26 cellular contexts compared by ENCODE assay signal in the genomic region with DNA sequence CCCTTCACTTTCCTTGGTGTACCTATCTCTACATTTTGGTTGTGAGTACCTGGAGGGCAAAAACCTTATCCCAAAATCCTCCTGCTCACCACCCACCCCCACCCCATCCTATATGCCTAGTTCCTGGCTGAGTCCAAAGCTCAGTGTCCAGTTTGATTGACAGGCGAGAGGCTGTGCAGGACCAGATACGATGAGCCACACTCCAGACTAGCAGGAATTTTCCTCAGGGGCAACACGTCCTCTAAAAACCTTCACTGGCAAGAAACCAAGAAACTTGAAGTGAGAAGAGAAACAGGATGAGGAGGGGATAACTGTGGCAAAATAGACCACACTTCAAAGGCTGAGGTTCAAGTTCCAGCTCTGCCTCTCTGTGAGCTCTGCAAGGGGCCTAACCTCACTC. TPM values are rescaled to one million over a fixed set of nuclear protein-coding genes. Genes with fewer than 3 reads are reported as not detected.
DNase-seq lines count a peak whose midpoint lies in the region; ATAC-seq, FAIRE-seq and TF ChIP-seq lines count a peak whose summit lies in the region.
"Had no signal": no experiment of that assay in that cellular context is flagged by ENCODE, and none has a peak within 500 bp of the region (broad histone marks: within the 10 kb centered on the region; RNA-seq: fewer than 3 reads in every experiment).

No MANE protein-coding gene starts in this region.

- H3K27ac Mint-ChIP-seq in activated naive CD4-positive, alpha-beta T cell treated with anti-CD3 and anti-CD28 coated beads, Interleukin-2, amount 10 ng/mL, durations not matched to agents 7 days and 5 days: peak overlapping the region; percentile 39
- H3K27ac Mint-ChIP-seq: activated T-cell treated with anti-CD3 and anti-CD28 coated beads, Interleukin-2, amount 50 U/mL, for 72 hours had no signal

- H3K36me3 Mint-ChIP-seq in activated naive CD4-positive, alpha-beta T cell treated with anti-CD3 and anti-CD28 coated beads, Interleukin-2, amount 10 ng/mL, durations not matched to agents 7 days and 5 days: peaks cover 13% of the 10 kb centered on the region
- H3K36me3 Mint-ChIP-seq: memory B cell had no signal

- H3K27me3 Mint-ChIP-seq in activated naive CD4-positive, alpha-beta T cell treated with anti-CD3 and anti-CD28 coated beads, Interleukin-2, amount 10 ng/mL, durations not matched to agents 7 days and 5 days: peaks cover 62% of the 10 kb centered on the region

- no peak overlapping the region for H3K4me3 Mint-ChIP-seq in activated naive CD4-positive, alpha-beta T cell treated with anti-CD3 and anti-CD28 coated beads, Interleukin-2, amount 10 ng/mL, durations not matched to agents 7 days and 5 days
- H3K4me3 Mint-ChIP-seq: memory B cell had no signal

- no peak for ATAC-seq in K562

- peaks cover 19% of the 10 kb centered on the region for H3K9me3 Mint-ChIP-seq in activated naive CD4-positive, alpha-beta T cell treated with anti-CD3 and anti-CD28 coated beads, Interleukin-2, amount 10 ng/mL, durations not matched to agents 7 days and 5 days
- H3K9me3 Mint-ChIP-seq: activated T-cell treated with anti-CD3 and anti-CD28 coated beads, Interleukin-2, amount 50 U/mL, for 72 hours; memory B cell had no signal

- H4K20me1 ChIP-seq in K562 (replicated peaks; ENCODE audit: control insufficient read depth, insufficient read depth, low read length): no peaks in the 10 kb centered on the region
- H4K20me1 ChIP-seq: BLaER1 had no signal

- in situ Hi-C loops in K562 (cut with MboI): no loop called here
- in situ Hi-C loops in brain microvascular endothelial cell (cut with HindIII; ENCODE audit: low pct_ligation_motif_present, low sequenced_read_pairs): no loop called here
- in situ Hi-C loops in GM13977 (cut with MboI; ENCODE audit: low pct_unique_long_range_greater_than_20kb, low sequenced_read_pairs, unreplicated experiment): no loop called here

- H3K4me2 ChIP-seq in K562 (ENCODE audit: insufficient read depth, low read length): no peak overlapping the region
- H3K4me2 ChIP-seq: BLaER1 had no signal

- H3K27me3 ChIP-seq in K562 (ENCODE audit: control insufficient read depth in 2 of 2, insufficient read depth in 2 of 2, low read length in 2 of 2) (peaks cover 23 to 91% of the 10 kb centered on the region in 2 experiments; a peak in 4 of 5 replicates), spleen (replicated peaks in 1 of 7) (no peaks in the 10 kb centered on the region), brain microvascular endothelial cell (replicated peaks) (peaks cover 2% of the 10 kb centered on the region)
- H3K27me3 ChIP-seq: adrenal gland, BLaER1, uterus had no signal

- TF ChIP-seq CTCF in K562 (IDR thresholded peaks at IDR 0.05 in 2 of 3, conservative IDR thresholded peaks at IDR 0.05 in 1 of 3; ENCODE audit: insufficient read depth in 2 of 3, low read depth in 1 of 3, low read length in 3 of 3) (no peak), spleen (IDR thresholded peaks at IDR 0.05 in 8 of 11, conservative IDR thresholded peaks at IDR 0.05 in 3 of 11) (no peak), brain microvascular endothelial cell (IDR thresholded peaks at IDR 0.05; ENCODE audit: low read depth, low read length, missing control alignments) (no peak), GM13977 (IDR thresholded peaks at IDR 0.05; ENCODE audit: extremely low read depth, insufficient read depth, missing control alignments) (no peak), GM20000 (IDR thresholded peaks at IDR 0.05; ENCODE audit: extremely low read depth, missing control alignments) (no peak)

- no peaks in the 10 kb centered on the region for H3K79me2 ChIP-seq in K562 (ENCODE audit: control insufficient read depth, insufficient read depth, low read length)

- TF ChIP-seq POLR2A in K562 (conservative IDR thresholded peaks at IDR 0.05): no peak
- no peak for TF ChIP-seq POLR2A in spleen (IDR thresholded peaks at IDR 0.05)

- CTCF ChIA-PET in activated naive CD4-positive, alpha-beta T cell treated with anti-CD3 and anti-CD28 coated beads, Interleukin-2, amount 10 ng/mL, durations not matched to agents 7 days and 5 days (lab: Charles Lee): interaction anchor here (1.9 to 2.5 kb wide), 2 partner anchors 22 to 67 kb away, joined by 6 to 8 read pairs; a partner anchor contains a TSS
- CTCF ChIA-PET in K562 (lab: Yijun Ruan, JAX; ENCODE audit: low intra/inter-chr PET ratio): no interaction called here

- intact Hi-C loops in K562 (cut with micrococcal nuclease): no loop called here
- intact Hi-C loops in spleen (cut with DNase I; ENCODE audit: low total_unique reads): no loop called here

- no peak for TF ChIP-seq RAD21 in K562 (CRISPR knock-in tag; conservative IDR thresholded peaks at IDR 0.05 in 1 of 2, IDR thresholded peaks at IDR 0.05 in 1 of 2)

- POLR2A ChIA-PET in K562 (lab: Yijun Ruan, JAX): no interaction called here

- WGBS in K562 (ENCODE audit: insufficient coverage, low coverage, missing lambda C conversion rate): 3% methylated on average over 3 of the region's 3 CpGs
- WGBS in spleen, 5 donors: 55 to 60% (median 58%) methylated on average over 3 of the region's 3 CpGs

- H3K27ac ChIP-seq in K562 (ENCODE audit: extremely low read depth, low read depth, low read length): no peak overlapping the region
- H3K27ac ChIP-seq in spleen: peak overlapping the region in 5 of 8 donors; percentile 61 to 78 (median 72)
- no peak overlapping the region for H3K27ac ChIP-seq in brain microvascular endothelial cell
- H3K27ac ChIP-seq: adrenal gland, BLaER1, esophagus muscularis mucosa, prostate gland, uterus had no signal

- no peaks in the 10 kb centered on the region for H3K9me1 ChIP-seq in K562 (ENCODE audit: control insufficient read depth, insufficient read depth, low read length)

- peaks cover 0 to 5% of the 10 kb centered on the region in 2 experiments; a peak in 2 of 5 replicates for H3K4me1 ChIP-seq in K562 (replicated peaks in 1 of 2; ENCODE audit: control insufficient read depth in 2 of 2, insufficient read depth in 2 of 2, low read length in 2 of 2)
- peaks cover 15 to 74% (median 55%) of the 10 kb centered on the region in 6 donors for H3K4me1 ChIP-seq in spleen
- H3K4me1 ChIP-seq: prostate gland, uterus had no signal

- BruUV-seq in K562 (replicated peaks; lab: Mats Ljungman, UMichigan): no TSS peak

- peaks cover 49% of the 10 kb centered on the region for H3K4me1 Mint-ChIP-seq in activated naive CD4-positive, alpha-beta T cell treated with anti-CD3 and anti-CD28 coated beads, Interleukin-2, amount 10 ng/mL, durations not matched to agents 7 days and 5 days

- H2AFZ ChIP-seq in K562 (ENCODE audit: low read depth, low read length): no peak overlapping the region

- no peak overlapping the region for H3K9ac ChIP-seq in K562 (ENCODE audit: insufficient read depth in 1 of 2, low read depth in 2 of 2, low read length in 2 of 2)
- H3K9ac ChIP-seq: BLaER1 had no signal

- H3K4me3 ChIP-seq in K562 (no peak overlapping the region), spleen (peak overlapping the region in 2 of 8 donors; percentile 0 to 56), brain microvascular endothelial cell (ENCODE audit: low read depth, low read length) (no peak overlapping the region)
- H3K4me3 ChIP-seq: adrenal gland, BLaER1, esophagus muscularis mucosa, prostate gland, uterus had no signal

- no peaks in the 10 kb centered on the region for H3K36me3 ChIP-seq in K562 (ENCODE audit: control insufficient read depth, insufficient read depth, low read length)
- H3K36me3 ChIP-seq in spleen: no peaks in the 10 kb centered on the region
- no peaks in the 10 kb centered on the region for H3K36me3 ChIP-seq in brain microvascular endothelial cell (replicated peaks)
- H3K36me3 ChIP-seq: adrenal gland, BLaER1, esophagus muscularis mucosa, prostate gland, uterus had no signal

- no peak for FAIRE-seq in K562 (lab: Jason Lieb, UNC)

- TF ChIP-seq EP300 in K562 (IDR thresholded peaks at IDR 0.05; ENCODE audit: low read length): no peak

- H3K9me3 ChIP-seq in K562 (replicated peaks; ENCODE audit: control insufficient read depth, insufficient read depth, low read depth, low read length) (no peaks in the 10 kb centered on the region), spleen (no peaks in the 10 kb centered on the region)
- H3K9me3 ChIP-seq: adrenal gland, BLaER1, esophagus muscularis mucosa, prostate gland, uterus had no signal

- no peak for DNase-seq in activated naive CD4-positive, alpha-beta T cell treated with anti-CD3 and anti-CD28 coated beads, Interleukin-2, amount 10 ng/mL, durations not matched to agents 7 days and 5 days
- no peak for DNase-seq in activated naive CD4-positive, alpha-beta T cell treated with Interleukin-2 at 50 U/mL for 16 hours
- DNase-seq in RPMI7951 (ENCODE audit: low read depth): peak; percentile 67
- DNase-seq in K562 (ENCODE audit: extremely low read depth in 1 of 4, low spot score in 3 of 4): no peak
- DNase-seq in spleen: no peak
- DNase-seq in brain microvascular endothelial cell: no peak
- DNase-seq in GM13977 (ENCODE audit: low spot score): no peak
- DNase-seq in GM20000 (ENCODE audit: low spot score): no peak
- DNase-seq: activated T-cell treated with anti-CD3 and anti-CD28 coated beads, Interleukin-2, amount 50 U/mL, for 72 hours; adrenal gland; DMS153; KG1; naive B cell; NCI-H1092 treated with DMSO at 0.1 percent for 48 hours; NCI-H2081; NCI-H510A treated with DMSO at 0.1 percent for 48 hours; stimulated activated CD4-positive, alpha-beta T cell treated with anti-CD3 and anti-CD28 coated beads, Interleukin-4, amount 100 ng/mL, for 1 hour; SW 1271; uterus had no signal

RNA-seq across cellular contexts. Expression of a gene that starts 1.1 kb away (rescaled TPM):
- 1.5 and 2.6 TPM in 2 replicates for total RNA-seq in RPMI7951 (2014; rRNA removed; shearing (Covaris generic))
- not detected in 2 replicates for total RNA-seq in K562 (2011; cell fraction: chromatin; rRNA removed; ENCODE audit: low replicate concordance)
- total RNA-seq in K562 (2011; cell fraction: nucleolus; rRNA removed): not detected in 2 replicates
- not detected in 2 replicates for total RNA-seq in K562 (2011; cell fraction: nucleoplasm; rRNA removed)
- total RNA-seq in K562 (2014; rRNA removed) (not detected in 2 replicates), K562 (2014; rRNA removed; fragmentation: Illumina TruSeq; extraction: Trizol) (not detected in 2 replicates), K562 (2015; rRNA removed; fragmentation: Illumina TruSeq; extraction: Trizol) (not detected in 2 replicates), K562 (2021) (not detected in 2 replicates), spleen (10 to 100 TPM; 13.0 to 40.0 (median 25.2) TPM)
- polyA plus RNA-seq in K562 (2011; rRNA removed) (0.07 TPM in 1 of 2 replicates, not detected in the other), K562 (2014; fragmentation: Illumina TruSeq; extraction: Trizol) (not detected in 2 replicates), K562 (2014; fragmentation: Nextera tagmentation; extraction: Ambion mirVana) (not detected), K562 (2014; rRNA removed) (not detected in 2 replicates), spleen (10 to 100 TPM; 12.9 to 18.7 (median 16.1) TPM)
- polyA plus RNA-seq in K562 (2011; cell fraction: cytosol; rRNA removed): 0.01 TPM in 1 of 2 replicates, not detected in the other
- polyA plus RNA-seq in K562 (2011; cell fraction: nucleus; rRNA removed): not detected in 2 replicates
- polyA plus RNA-seq in K562 (2012): not detected in 2 replicates
- not detected in 2 replicates for polyA minus RNA-seq in K562 (2011; rRNA and poly(A)+ RNA removed)
- not detected in 2 replicates for polyA minus RNA-seq in K562 (2011; cell fraction: cytosol; rRNA and poly(A)+ RNA removed)
- polyA minus RNA-seq in K562 (2011; cell fraction: nucleus; rRNA and poly(A)+ RNA removed): not detected in 2 replicates
- total RNA-seq: A673 had no signal

RNA-seq across cellular contexts. Expression of a gene that starts 23.4 kb away (rescaled TPM):
- total RNA-seq in RPMI7951 (2014; rRNA removed; shearing (Covaris generic)): 0.10 TPM in 1 of 2 replicates, not detected in the other
- not detected in 2 replicates for total RNA-seq in K562 (2011; cell fraction: chromatin; rRNA removed; ENCODE audit: low replicate concordance)
- total RNA-seq in K562 (2011; cell fraction: nucleolus; rRNA removed): not detected in 2 replicates
- not detected in 2 replicates for total RNA-seq in K562 (2011; cell fraction: nucleoplasm; rRNA removed)
- not detected in 2 replicates for total RNA-seq in K562 (2014; rRNA removed)
- not detected in 2 replicates for total RNA-seq in K562 (2014; rRNA removed; fragmentation: Illumina TruSeq; extraction: Trizol)
- not detected in 2 replicates for total RNA-seq in K562 (2015; rRNA removed; fragmentation: Illumina TruSeq; extraction: Trizol)
- total RNA-seq in K562 (2021): not detected in 2 replicates
- polyA plus RNA-seq in K562 (2011; rRNA removed): not detected in 2 replicates
- polyA plus RNA-seq in K562 (2011; cell fraction: cytosol; rRNA removed): not detected in 2 replicates
- not detected in 2 replicates for polyA plus RNA-seq in K562 (2011; cell fraction: nucleus; rRNA removed)
- polyA plus RNA-seq in K562 (2012): not detected in 2 replicates
- polyA plus RNA-seq in K562 (2014; fragmentation: Illumina TruSeq; extraction: Trizol): not detected in 2 replicates
- polyA plus RNA-seq in K562 (2014; fragmentation: Nextera tagmentation; extraction: Ambion mirVana): not detected
- not detected in 2 replicates for polyA plus RNA-seq in K562 (2014; rRNA removed)
- polyA minus RNA-seq in K562 (2011; rRNA and poly(A)+ RNA removed): not detected in 2 replicates
- not detected in 2 replicates for polyA minus RNA-seq in K562 (2011; cell fraction: cytosol; rRNA and poly(A)+ RNA removed)
- not detected in 2 replicates for polyA minus RNA-seq in K562 (2011; cell fraction: nucleus; rRNA and poly(A)+ RNA removed)
- total RNA-seq in spleen: 10 to 100 TPM in 5 of 7 donors, 1 to 10 TPM in 2; 7.5 to 24.4 (median 17.8) TPM
- 1 to 10 TPM in 2 of 3 donors, under 1 TPM in 1; 0.52 to 2.0 (median 1.0) TPM for polyA plus RNA-seq in spleen
- total RNA-seq: prostate gland, skeletal muscle tissue had no signal

RNA-seq across cellular contexts. Expression of a gene that starts 36.9 kb away (rescaled TPM):
- total RNA-seq in RPMI7951 (2014; rRNA removed; shearing (Covaris generic)): 0.20 TPM in 1 of 2 replicates, not detected in the other
- total RNA-seq in K562 (2011; cell fraction: chromatin; rRNA removed; ENCODE audit: low replicate concordance): not detected in 2 replicates
- total RNA-seq in K562 (2011; cell fraction: nucleolus; rRNA removed): not detected in 2 replicates
- total RNA-seq in K562 (2011; cell fraction: nucleoplasm; rRNA removed): not detected in 2 replicates
- total RNA-seq in K562 (2014; rRNA removed): not detected in 2 replicates
- total RNA-seq in K562 (2014; rRNA removed; fragmentation: Illumina TruSeq; extraction: Trizol): not detected in 2 replicates
- not detected in 2 replicates for total RNA-seq in K562 (2015; rRNA removed; fragmentation: Illumina TruSeq; extraction: Trizol)
- total RNA-seq in K562 (2021): not detected in 2 replicates
- polyA plus RNA-seq in K562 (2011; rRNA removed): 0.05 TPM in 1 of 2 replicates, not detected in the other
- polyA plus RNA-seq in K562 (2011; cell fraction: cytosol; rRNA removed): 0.07 TPM in 1 of 2 replicates, not detected in the other
- polyA plus RNA-seq in K562 (2011; cell fraction: nucleus; rRNA removed): 0.10 TPM in 1 of 2 replicates, not detected in the other
- not detected in 2 replicates for polyA plus RNA-seq in K562 (2012)
- not detected in 2 replicates for polyA plus RNA-seq in K562 (2014; fragmentation: Illumina TruSeq; extraction: Trizol)
- not detected for polyA plus RNA-seq in K562 (2014; fragmentation: Nextera tagmentation; extraction: Ambion mirVana)
- not detected in 2 replicates for polyA plus RNA-seq in K562 (2014; rRNA removed)
- not detected in 2 replicates for polyA minus RNA-seq in K562 (2011; rRNA and poly(A)+ RNA removed)
- not detected in 2 replicates for polyA minus RNA-seq in K562 (2011; cell fraction: cytosol; rRNA and poly(A)+ RNA removed)
- not detected in 2 replicates for polyA minus RNA-seq in K562 (2011; cell fraction: nucleus; rRNA and poly(A)+ RNA removed)
- under 1 TPM in 1 of 7 donors, not detected in 6; 0.33 TPM for total RNA-seq in spleen
- polyA plus RNA-seq in spleen: under 1 TPM; 0.03 to 0.43 (median 0.13) TPM
- total RNA-seq: A673; activated T-cell treated with anti-CD3 and anti-CD28 coated beads, Interleukin-2, amount 50 U/mL, for 72 hours; cardiac septum; esophagus muscularis mucosa; prostate gland; skeletal muscle tissue had no signal

RNA-seq across cellular contexts. Expression of a gene that starts 44.8 kb away (rescaled TPM):
- total RNA-seq in RPMI7951 (2014; rRNA removed; shearing (Covaris generic)): 34.5 and 51.2 TPM in 2 replicates
- total RNA-seq in K562 (2011; cell fraction: chromatin; rRNA removed; ENCODE audit: low replicate concordance): 1.9 and 3.7 TPM in 2 replicates
- total RNA-seq in K562 (2011; cell fraction: nucleolus; rRNA removed): 5.5 and 6.1 TPM in 2 replicates
- 2.8 and 3.7 TPM in 2 replicates for total RNA-seq in K562 (2011; cell fraction: nucleoplasm; rRNA removed)
- 31.8 and 49.6 TPM in 2 replicates for total RNA-seq in K562 (2014; rRNA removed)
- 13.2 and 13.7 TPM in 2 replicates for total RNA-seq in K562 (2014; rRNA removed; fragmentation: Illumina TruSeq; extraction: Trizol)
- total RNA-seq in K562 (2015; rRNA removed; fragmentation: Illumina TruSeq; extraction: Trizol): 15.8 and 19.9 TPM in 2 replicates
- 27.7 and 31.6 TPM in 2 replicates for total RNA-seq in K562 (2021)
- 11.2 and 12.9 TPM in 2 replicates for polyA plus RNA-seq in K562 (2011; rRNA removed)
- polyA plus RNA-seq in K562 (2011; cell fraction: cytosol; rRNA removed): 14.2 and 49.7 TPM in 2 replicates
- 4.7 and 9.0 TPM in 2 replicates for polyA plus RNA-seq in K562 (2011; cell fraction: nucleus; rRNA removed)
- polyA plus RNA-seq in K562 (2012): 26.5 and 33.5 TPM in 2 replicates
- polyA plus RNA-seq in K562 (2014; fragmentation: Illumina TruSeq; extraction: Trizol): 8.7 and 12.9 TPM in 2 replicates
- 1 to 10 TPM; 1.0 to 3.0 TPM for polyA plus RNA-seq in K562 (2014; fragmentation: Nextera tagmentation; extraction: Ambion mirVana)
- polyA plus RNA-seq in K562 (2014; rRNA removed): 34.8 and 36.2 TPM in 2 replicates
- 1.9 and 2.4 TPM in 2 replicates for polyA minus RNA-seq in K562 (2011; rRNA and poly(A)+ RNA removed)
- 2.6 and 4.5 TPM in 2 replicates for polyA minus RNA-seq in K562 (2011; cell fraction: cytosol; rRNA and poly(A)+ RNA removed)
- 2.4 and 2.7 TPM in 2 replicates for polyA minus RNA-seq in K562 (2011; cell fraction: nucleus; rRNA and poly(A)+ RNA removed)
- total RNA-seq in spleen: 10 to 100 TPM; 23.1 to 76.3 (median 30.7) TPM
- 10 to 100 TPM; 45.0 to 69.5 (median 58.3) TPM for polyA plus RNA-seq in spleen

Comparison
In these comparisons a context has a peak if more than half of its experiments do, and no peak if none do; other contexts are left out.
1. H3K27ac ChIP-seq: peak in spleen (5 of 8); none in K562 (single experiment) and brain microvascular endothelial cell (single experiment).